In genomic region chr6:53437557-53438202, GRCh38 we compare ENCODE assay signal across 8 cellular contexts.
A peak's percentile ranks its signal among the peaks of the same experiment; 100 is the strongest.
DNase-seq lines count a peak whose midpoint lies in the region; ATAC-seq and TF ChIP-seq lines count a peak whose summit lies in the region.

No MANE protein-coding gene starts in this region.

- H3K36me3 Mint-ChIP-seq in CD8-positive, alpha-beta memory T cell: no peaks in the 10 kb centered on the region
- no peaks in the 10 kb centered on the region for H3K36me3 Mint-ChIP-seq in endothelial cell (ENCODE audit: low read depth, unreplicated experiment)

- POLR2A ChIA-PET in CD8-positive, alpha-beta memory T cell (lab: Charles Lee): no interaction called here

- no peaks in the 10 kb centered on the region for H3K27me3 ChIP-seq in CD8-positive, alpha-beta memory T cell (ENCODE audit: insufficient read depth, low read length, poor library complexity, severe bottlenecking)

- no peak overlapping the region for H3K4me3 Mint-ChIP-seq in CD8-positive, alpha-beta memory T cell
- no peak overlapping the region for H3K4me3 Mint-ChIP-seq in endothelial cell (ENCODE audit: unreplicated experiment)

- no peak overlapping the region for H3K27ac Mint-ChIP-seq in CD8-positive, alpha-beta memory T cell
- H3K27ac Mint-ChIP-seq in endothelial cell (ENCODE audit: unreplicated experiment): no peak overlapping the region

- no peaks in the 10 kb centered on the region for H3K9me3 Mint-ChIP-seq in CD8-positive, alpha-beta memory T cell
- no peaks in the 10 kb centered on the region for H3K9me3 Mint-ChIP-seq in endothelial cell (ENCODE audit: unreplicated experiment)

- H3K36me3 ChIP-seq in CD8-positive, alpha-beta memory T cell (ENCODE audit: insufficient read depth, low read length): no peaks in the 10 kb centered on the region

- H3K27me3 Mint-ChIP-seq in CD8-positive, alpha-beta memory T cell: peaks cover under 1 to 8% of the 10 kb centered on the region in 2 donors
- H3K27me3 Mint-ChIP-seq in endothelial cell (ENCODE audit: unreplicated experiment): no peaks in the 10 kb centered on the region

- intact Hi-C loops in posterior vena cava (cut with DNase I): no loop called here

- H3K4me3 ChIP-seq in CD8-positive, alpha-beta memory T cell (ENCODE audit: low read length): no peak overlapping the region
- H3K4me3 ChIP-seq in LNCaP clone FGC (ENCODE audit: low read depth, low read length): no peak overlapping the region

- H3K4me1 Mint-ChIP-seq in CD8-positive, alpha-beta memory T cell: peaks cover 0 to 4% (median 2%) of the 10 kb centered on the region in 3 donors
- H3K4me1 Mint-ChIP-seq in endothelial cell (ENCODE audit: unreplicated experiment): no peaks in the 10 kb centered on the region

- TF ChIP-seq CTCF in LNCaP clone FGC (IDR thresholded peaks at IDR 0.05; ENCODE audit: control insufficient read depth, extremely low read depth, insufficient read depth) (peak; percentile 83), endothelial cell (IDR thresholded peaks at IDR 0.05; ENCODE audit: unreplicated experiment) (no peak)

- ATAC-seq in GM18511 (IDR thresholded peaks at IDR 0.05; ENCODE audit: unreplicated experiment) (peak; percentile 70), SK-N-SH treated with all-trans-retinoic acid at 6 μM for 48 hours (peak; percentile 97), HG02840 (IDR thresholded peaks at IDR 0.05; ENCODE audit: low FRiP score, unreplicated experiment) (no peak)

- CTCF ChIA-PET in CD8-positive, alpha-beta memory T cell (lab: Charles Lee): interaction anchor here (1.1 to 1.8 kb wide), 5 partner anchors 42 to 267 kb away, joined by 3 to 7 read pairs (median 6); no protein-coding TSS in a partner anchor

- no peaks in the 10 kb centered on the region for H3K9me3 ChIP-seq in CD8-positive, alpha-beta memory T cell (ENCODE audit: low read length)

- no peaks in the 10 kb centered on the region for H3K4me1 ChIP-seq in CD8-positive, alpha-beta memory T cell (ENCODE audit: insufficient read depth, low read length)

- no peak overlapping the region for H3K27ac ChIP-seq in CD8-positive, alpha-beta memory T cell (ENCODE audit: low read depth, low read length)

- DNase-seq in CD8-positive, alpha-beta memory T cell: peak in 3 of 5 donors; percentile 1 to 13 (median 6)
- DNase-seq in LNCaP clone FGC (ENCODE audit: low read depth): peak; percentile 54
- peak; percentile 42 for DNase-seq in endothelial cell (ENCODE audit: low spot score)
- DNase-seq in midbrain (lab: John Stamatoyannopoulos, UW): peak; percentile 73
- DNase-seq in posterior vena cava (ENCODE audit: low spot score): no peak

TF ChIP-seq in SK-N-SH treated with all-trans-retinoic acid at 6 μM for 48 hours, 23 proteins besides CTCF, POLR2A, EP300 and RAD21:
- TF ChIP-seq BACH2 (CRISPR knock-in tag; IDR thresholded peaks at IDR 0.05; ENCODE audit: borderline replicate concordance): no peak
- no peak for TF ChIP-seq ESRRG (CRISPR knock-in tag; IDR thresholded peaks at IDR 0.05)
- TF ChIP-seq ARNTL (CRISPR knock-in tag; IDR thresholded peaks at IDR 0.05; ENCODE audit: borderline replicate concordance, low read depth): no peak
- TF ChIP-seq POU6F1 (CRISPR knock-in tag; IDR thresholded peaks at IDR 0.05; ENCODE audit: borderline replicate concordance, low read depth): no peak
- TF ChIP-seq RARB (CRISPR knock-in tag; IDR thresholded peaks at IDR 0.05): no peak
- no peak for TF ChIP-seq CSRNP3 (CRISPR knock-in tag; IDR thresholded peaks at IDR 0.05)
- no peak for TF ChIP-seq ZFP3 (CRISPR knock-in tag; IDR thresholded peaks at IDR 0.05)
- no peak for TF ChIP-seq TOX (CRISPR knock-in tag; IDR thresholded peaks at IDR 0.05; ENCODE audit: borderline replicate concordance)
- TF ChIP-seq ZNF70 (CRISPR knock-in tag; IDR thresholded peaks at IDR 0.05): no peak
- no peak for TF ChIP-seq PPARA (CRISPR knock-in tag; IDR thresholded peaks at IDR 0.05; ENCODE audit: borderline replicate concordance)
- TF ChIP-seq PATZ1 (CRISPR knock-in tag; IDR thresholded peaks at IDR 0.05; ENCODE audit: borderline replicate concordance): no peak
- no peak for TF ChIP-seq SNAI2 (CRISPR knock-in tag; IDR thresholded peaks at IDR 0.05)
- no peak for TF ChIP-seq CREB5 (CRISPR knock-in tag; IDR thresholded peaks at IDR 0.05; ENCODE audit: low read depth)
- TF ChIP-seq ZNF8 (CRISPR knock-in tag; IDR thresholded peaks at IDR 0.05): no peak
- no peak for TF ChIP-seq CSDC2 (CRISPR knock-in tag; IDR thresholded peaks at IDR 0.05)
- no peak for TF ChIP-seq ZC3H10 (CRISPR knock-in tag; IDR thresholded peaks at IDR 0.05)
- no peak for TF ChIP-seq GLIS3 (CRISPR knock-in tag; IDR thresholded peaks at IDR 0.05)
- TF ChIP-seq TCF4 (CRISPR knock-in tag; IDR thresholded peaks at IDR 0.05; ENCODE audit: borderline replicate concordance): no peak
